In the genomic region with DNA sequence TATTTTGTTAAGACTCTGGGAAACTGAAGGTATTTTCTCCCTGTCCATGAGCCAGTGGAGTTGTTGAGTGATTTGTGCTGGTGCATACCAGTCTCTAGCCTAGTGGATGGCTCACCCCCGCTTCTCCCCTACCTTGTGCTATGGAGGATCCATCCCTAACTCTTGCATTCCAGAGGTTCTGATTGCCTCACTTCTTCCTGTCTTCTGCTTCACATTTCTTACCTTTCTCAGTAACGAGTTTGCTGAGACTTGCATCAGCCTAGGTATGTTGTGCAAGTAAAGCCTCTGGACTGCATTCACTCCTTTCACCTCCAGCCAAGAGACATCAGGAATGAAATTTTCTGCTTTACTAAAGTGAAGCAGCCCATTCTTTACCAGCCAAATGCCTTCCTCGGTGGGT, we compare ENCODE assay signal across 1 cellular context.
TF ChIP-seq lines count a peak whose summit lies in the region.

No MANE protein-coding gene starts in this region.

TF ChIP-seq in GM23338, 12 proteins besides CTCF, POLR2A, EP300 and RAD21 (continued from another document):
- TF ChIP-seq ZNF462 (CRISPR knock-in tag; IDR thresholded peaks at IDR 0.05): no peak
- TF ChIP-seq JUNB (IDR thresholded peaks at IDR 0.05; ENCODE audit: unreplicated experiment): no peak
- no peak for TF ChIP-seq POLR2AphosphoS5 (IDR thresholded peaks at IDR 0.05; ENCODE audit: low read depth)
- no peak for TF ChIP-seq EZH2 (IDR thresholded peaks at IDR 0.05; ENCODE audit: low read depth, unreplicated experiment)
- no peak for TF ChIP-seq CREB1 (CRISPR knock-in tag; IDR thresholded peaks at IDR 0.05; ENCODE audit: low read depth)
- TF ChIP-seq ZNF331 (CRISPR knock-in tag; IDR thresholded peaks at IDR 0.05; ENCODE audit: low read depth): no peak
- TF ChIP-seq, protein P1, sequence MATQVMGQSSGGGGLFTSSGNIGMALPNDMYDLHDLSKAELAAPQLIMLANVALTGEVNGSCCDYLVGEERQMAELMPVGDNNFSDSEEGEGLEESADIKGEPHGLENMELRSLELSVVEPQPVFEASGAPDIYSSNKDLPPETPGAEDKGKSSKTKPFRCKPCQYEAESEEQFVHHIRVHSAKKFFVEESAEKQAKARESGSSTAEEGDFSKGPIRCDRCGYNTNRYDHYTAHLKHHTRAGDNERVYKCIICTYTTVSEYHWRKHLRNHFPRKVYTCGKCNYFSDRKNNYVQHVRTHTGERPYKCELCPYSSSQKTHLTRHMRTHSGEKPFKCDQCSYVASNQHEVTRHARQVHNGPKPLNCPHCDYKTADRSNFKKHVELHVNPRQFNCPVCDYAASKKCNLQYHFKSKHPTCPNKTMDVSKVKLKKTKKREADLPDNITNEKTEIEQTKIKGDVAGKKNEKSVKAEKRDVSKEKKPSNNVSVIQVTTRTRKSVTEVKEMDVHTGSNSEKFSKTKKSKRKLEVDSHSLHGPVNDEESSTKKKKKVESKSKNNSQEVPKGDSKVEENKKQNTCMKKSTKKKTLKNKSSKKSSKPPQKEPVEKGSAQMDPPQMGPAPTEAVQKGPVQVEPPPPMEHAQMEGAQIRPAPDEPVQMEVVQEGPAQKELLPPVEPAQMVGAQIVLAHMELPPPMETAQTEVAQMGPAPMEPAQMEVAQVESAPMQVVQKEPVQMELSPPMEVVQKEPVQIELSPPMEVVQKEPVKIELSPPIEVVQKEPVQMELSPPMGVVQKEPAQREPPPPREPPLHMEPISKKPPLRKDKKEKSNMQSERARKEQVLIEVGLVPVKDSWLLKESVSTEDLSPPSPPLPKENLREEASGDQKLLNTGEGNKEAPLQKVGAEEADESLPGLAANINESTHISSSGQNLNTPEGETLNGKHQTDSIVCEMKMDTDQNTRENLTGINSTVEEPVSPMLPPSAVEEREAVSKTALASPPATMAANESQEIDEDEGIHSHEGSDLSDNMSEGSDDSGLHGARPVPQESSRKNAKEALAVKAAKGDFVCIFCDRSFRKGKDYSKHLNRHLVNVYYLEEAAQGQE (IDR thresholded peaks at IDR 0.05; ENCODE audit: unreplicated experiment): no peak
- no peak for TF ChIP-seq EZH2phosphoT487 (IDR thresholded peaks at IDR 0.05; ENCODE audit: unreplicated experiment)
- no peak for TF ChIP-seq STAT1 (IDR thresholded peaks at IDR 0.05; ENCODE audit: unreplicated experiment)
- TF ChIP-seq NANOG (IDR thresholded peaks at IDR 0.05; ENCODE audit: borderline replicate concordance): no peak
- TF ChIP-seq, protein P2, sequence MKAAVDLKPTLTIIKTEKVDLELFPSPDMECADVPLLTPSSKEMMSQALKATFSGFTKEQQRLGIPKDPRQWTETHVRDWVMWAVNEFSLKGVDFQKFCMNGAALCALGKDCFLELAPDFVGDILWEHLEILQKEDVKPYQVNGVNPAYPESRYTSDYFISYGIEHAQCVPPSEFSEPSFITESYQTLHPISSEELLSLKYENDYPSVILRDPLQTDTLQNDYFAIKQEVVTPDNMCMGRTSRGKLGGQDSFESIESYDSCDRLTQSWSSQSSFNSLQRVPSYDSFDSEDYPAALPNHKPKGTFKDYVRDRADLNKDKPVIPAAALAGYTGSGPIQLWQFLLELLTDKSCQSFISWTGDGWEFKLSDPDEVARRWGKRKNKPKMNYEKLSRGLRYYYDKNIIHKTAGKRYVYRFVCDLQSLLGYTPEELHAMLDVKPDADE (IDR thresholded peaks at IDR 0.05): no peak
